ENCODE assay signal across 10 cellular contexts in genomic region chrX:154437971-154438893, GRCh38. TPM values are rescaled to one million over a fixed set of nuclear protein-coding genes. Genes with fewer than 3 reads are reported as not detected.
DNase-seq lines count a peak whose midpoint lies in the region; ATAC-seq and TF ChIP-seq lines count a peak whose summit lies in the region.
"Had no signal": no experiment of that assay in that cellular context is flagged by ENCODE, and none has a peak within 500 bp of the region (broad histone marks: within the 10 kb centered on the region; RNA-seq: fewer than 3 reads in every experiment).

No MANE protein-coding gene starts in this region.

- no peak for TF ChIP-seq POLR2A in uterus (IDR thresholded peaks at IDR 0.05)

- H2BK5ac ChIP-seq in mesendoderm (ENCODE audit: low read length) = no peak overlapping the region

- ATAC-seq in heart right ventricle = no peak

- H3K36me3 ChIP-seq in heart right ventricle = peaks cover 0 to 60% (median 5%) of the 10 kb centered on the region in 9 donors
- peaks cover 24% of the 10 kb centered on the region for H3K36me3 ChIP-seq in brain microvascular endothelial cell (replicated peaks)
- peaks cover 2% of the 10 kb centered on the region for H3K36me3 ChIP-seq in mesendoderm (ENCODE audit: control insufficient read depth, insufficient read depth, low read length)
- no peaks in the 10 kb centered on the region for H3K36me3 ChIP-seq in uterus

- intact Hi-C loops in heart right ventricle (cut with DNase I) = loop anchor here in 1 of 10 donors (5.0 kb wide), 1 partner anchor 39 kb away; the partner anchor contains the start of gene LAGE3
- intact Hi-C loops in cardiac septum (cut with DNase I) = loop anchor here (5.0 kb wide), 2 partner anchors 49 to 94 kb away; partner anchors contain the start of gene UBL4A
- intact Hi-C loops in uterus (cut with DNase I; ENCODE audit: low total_unique reads) = no loop called here

- H3K27me3 ChIP-seq in heart right ventricle (no peaks in the 10 kb centered on the region), brain microvascular endothelial cell (replicated peaks) (no peaks in the 10 kb centered on the region), mesendoderm (ENCODE audit: insufficient read depth, low read length, poor library complexity) (no peaks in the 10 kb centered on the region), uterus (no peaks in the 10 kb centered on the region)

- H3K27ac ChIP-seq in heart right ventricle (peak overlapping the region in 6 of 10 donors; percentile 81 to 93 (median 90)), brain microvascular endothelial cell (no peak overlapping the region), mesendoderm (ENCODE audit: low read depth, low read length) (no peak overlapping the region), uterus (peak overlapping the region; percentile 89 to 96)

- no peak overlapping the region for H3K4ac ChIP-seq in mesendoderm (ENCODE audit: low read depth, low read length)

- H3K9me3 ChIP-seq in heart right ventricle = no peaks in the 10 kb centered on the region
- H3K9me3 ChIP-seq in uterus = no peaks in the 10 kb centered on the region

- 31 to 36% methylated on average over 26 to 28 of the region's 28 CpGs for WGBS in heart right ventricle, 2 donors
- WGBS in mesendoderm (ENCODE audit: extremely low coverage, insufficient coverage, low lambda C conversion rate) = no CpG with 5 or more reads among the region's 28 CpGs

- H4K8ac ChIP-seq in mesendoderm (ENCODE audit: low read depth, low read length) = no peak overlapping the region

- H3K9ac ChIP-seq in mesendoderm (ENCODE audit: low read length) = peak overlapping the region; percentile 86

- in situ Hi-C loops in brain microvascular endothelial cell (cut with HindIII; ENCODE audit: low pct_ligation_motif_present, low sequenced_read_pairs) = no loop called here

- TF ChIP-seq CTCF in heart right ventricle (IDR thresholded peaks at IDR 0.05) (no peak), brain microvascular endothelial cell (IDR thresholded peaks at IDR 0.05; ENCODE audit: low read depth, low read length, missing control alignments) (no peak), uterus (IDR thresholded peaks at IDR 0.05) (no peak)

- H3K4me2 ChIP-seq in mesendoderm (ENCODE audit: low read length) = peak overlapping the region; percentile 39

- H3K56ac ChIP-seq in mesendoderm (ENCODE audit: low read length) = peak overlapping the region; percentile 88

- peaks cover 5% of the 10 kb centered on the region for H3K79me1 ChIP-seq in mesendoderm (ENCODE audit: low read length)

- H3K18ac ChIP-seq in mesendoderm (ENCODE audit: low read length) = no peak overlapping the region

- DNase-seq in heart right ventricle (no peak), cardiac septum (ENCODE audit: low spot score) (no peak), brain microvascular endothelial cell (no peak), mesendoderm (no peak), uterus (no peak), Kasumi-1 (lab: John Stamatoyannopoulos, UW) (no peak), NCI-H510A treated with DMSO at 0.1 percent for 48 hours (lab: John Stamatoyannopoulos, UW) (no peak), NCI-H510A (lab: John Stamatoyannopoulos, UW) (no peak)
- DNase-seq: GDM1, NCI-H1092 had no signal

- H2BK120ac ChIP-seq in mesendoderm (ENCODE audit: low read depth, low read length) = no peak overlapping the region

- H3K23ac ChIP-seq in mesendoderm (ENCODE audit: low read length) = no peak overlapping the region

- no peak overlapping the region for H2BK15ac ChIP-seq in mesendoderm (replicated peaks; ENCODE audit: low read depth)

- no peak overlapping the region for H4K5ac ChIP-seq in mesendoderm (ENCODE audit: low read length)

- peaks cover 17% of the 10 kb centered on the region for H3K79me2 ChIP-seq in mesendoderm (ENCODE audit: control insufficient read depth, insufficient read depth, low read length)

- peaks cover 0 to 24% (median 13%) of the 10 kb centered on the region in 9 donors for H3K4me1 ChIP-seq in heart right ventricle
- no peaks in the 10 kb centered on the region for H3K4me1 ChIP-seq in mesendoderm (ENCODE audit: control insufficient read depth, low read depth, low read length)
- H3K4me1 ChIP-seq in uterus = peaks cover 0 to 6% of the 10 kb centered on the region in 2 donors

- H3K4me3 ChIP-seq in heart right ventricle (peak overlapping the region; percentile 50 to 89 (median 80)), brain microvascular endothelial cell (ENCODE audit: low read depth, low read length) (peak overlapping the region; percentile 71), mesendoderm (ENCODE audit: low read length) (peak overlapping the region; percentile 61), uterus (peak overlapping the region; percentile 45 to 82)

- H2AK5ac ChIP-seq in mesendoderm (ENCODE audit: low read length) = no peak overlapping the region

RNA-seq across cellular contexts. Expression of gene GDI1, which starts 1.3 kb away (rescaled TPM):
- total RNA-seq in heart right ventricle (100 to 1,000 TPM in 1 of 10 donors, 10 to 100 TPM in 9; 67.5 to 101 (median 77.5) TPM), cardiac septum (114 TPM), uterus (100 to 1,000 TPM in 3 of 4 donors, 10 to 100 TPM in 1; 100.0 to 175 (median 135) TPM)
- 100 to 1,000 TPM; 111 to 117 TPM for polyA plus RNA-seq in heart right ventricle
- polyA plus RNA-seq in mesendoderm (2013, experiment 1 of 2) = 65.9 TPM
- polyA plus RNA-seq in mesendoderm (2013, experiment 2 of 2) = 67.9 TPM

RNA-seq across cellular contexts. Expression of gene FAM50A, which starts 5.7 kb away (rescaled TPM):
- 10 to 100 TPM; 25.5 to 59.9 (median 34.7) TPM for total RNA-seq in heart right ventricle
- 100 to 1,000 TPM; 134 to 167 TPM for polyA plus RNA-seq in heart right ventricle
- total RNA-seq in cardiac septum = 43.7 TPM
- 34.4 TPM for polyA plus RNA-seq in mesendoderm (2013, experiment 1 of 2)
- 35.6 TPM for polyA plus RNA-seq in mesendoderm (2013, experiment 2 of 2)
- 10 to 100 TPM; 16.4 to 48.8 (median 28.3) TPM for total RNA-seq in uterus

RNA-seq across cellular contexts. Expression of gene ATP6AP1, which starts 9.8 kb away (rescaled TPM):
- total RNA-seq in heart right ventricle (100 to 1,000 TPM in 3 of 10 donors, 10 to 100 TPM in 7; 69.5 to 113 (median 90.6) TPM), cardiac septum (86.1 TPM), uterus (10 to 100 TPM in 3 of 4 donors, 1 to 10 TPM in 1; 5.1 to 71.3 (median 42.1) TPM)
- polyA plus RNA-seq in heart right ventricle = 100 to 1,000 TPM in 1 of 2 donors, 10 to 100 TPM in 1; 26.0 to 103 TPM
- 31.3 TPM for polyA plus RNA-seq in mesendoderm (2013, experiment 1 of 2)
- polyA plus RNA-seq in mesendoderm (2013, experiment 2 of 2) = 32.0 TPM

RNA-seq across cellular contexts. Expression of gene PLXNA3, which starts 19.8 kb away (rescaled TPM):
- 10 to 100 TPM; 11.6 to 35.3 (median 16.7) TPM for total RNA-seq in heart right ventricle
- polyA plus RNA-seq in heart right ventricle = 10 to 100 TPM in 1 of 2 donors, 1 to 10 TPM in 1; 9.7 to 18.9 TPM
- total RNA-seq in cardiac septum = 46.9 TPM
- 8.7 TPM for polyA plus RNA-seq in mesendoderm (2013, experiment 1 of 2)
- 8.4 TPM for polyA plus RNA-seq in mesendoderm (2013, experiment 2 of 2)
- total RNA-seq in uterus = 100 to 1,000 TPM in 1 of 4 donors, 10 to 100 TPM in 1, 1 to 10 TPM in 2; 2.1 to 102 (median 8.6) TPM

RNA-seq across cellular contexts. Expression of gene TAFAZZIN, which starts 26.9 kb away (rescaled TPM):
- total RNA-seq in heart right ventricle (10 to 100 TPM; 28.4 to 42.6 (median 33.7) TPM), cardiac septum (41.6 TPM), uterus (10 to 100 TPM; 15.3 to 62.3 (median 20.5) TPM)
- 100 to 1,000 TPM in 1 of 2 donors, 10 to 100 TPM in 1; 38.2 to 112 TPM for polyA plus RNA-seq in heart right ventricle
- polyA plus RNA-seq in mesendoderm (2013, experiment 1 of 2) = 10.0 TPM
- 9.7 TPM for polyA plus RNA-seq in mesendoderm (2013, experiment 2 of 2)

Comparison
In these comparisons a context has a peak if more than half of its experiments do, and no peak if none do; other contexts are left out.
1. H3K27ac ChIP-seq: peak in heart right ventricle (6 of 10) and uterus (2 of 2); none in brain microvascular endothelial cell (single experiment) and mesendoderm (single experiment).
2. Peak in every context shown above with its lines, with median percentiles within 50 percentile points of each other: H3K4me3 ChIP-seq.